ENCODE assay signal across 9 cellular contexts in the genomic region with DNA sequence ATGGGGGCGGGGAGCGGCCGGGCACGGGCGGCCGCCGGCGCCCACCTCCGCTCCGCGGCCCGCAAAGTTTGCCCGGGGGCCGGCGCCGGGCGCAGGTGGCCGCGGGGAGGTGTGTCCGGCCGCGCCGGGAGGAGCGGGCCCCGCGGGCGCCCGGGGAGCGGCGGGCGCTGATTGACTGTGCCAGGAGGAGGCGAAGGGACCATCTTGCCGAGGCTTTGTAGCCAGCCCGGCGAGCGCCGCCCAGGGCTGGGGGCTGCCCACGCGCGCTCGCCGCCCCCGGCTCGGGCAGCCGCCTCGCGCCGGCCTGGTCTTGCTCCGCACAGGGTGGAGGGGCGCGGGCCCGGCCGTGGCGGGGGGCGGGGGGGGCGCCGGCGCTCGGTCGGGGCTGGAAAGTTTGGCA. TPM values are rescaled to one million over a fixed set of nuclear protein-coding genes. Genes with fewer than 3 reads are reported as not detected.
DNase-seq lines count a peak whose midpoint lies in the region; ATAC-seq, FAIRE-seq and TF ChIP-seq lines count a peak whose summit lies in the region.
"Had no signal": no experiment of that assay in that cellular context is flagged by ENCODE, and none has a peak within 500 bp of the region (broad histone marks: within the 10 kb centered on the region; RNA-seq: fewer than 3 reads in every experiment).

No MANE protein-coding gene starts in this region.

- no peaks in the 10 kb centered on the region for H3K36me3 ChIP-seq in ES-I3 (ENCODE audit: insufficient read depth, low read length)
- H3K36me3 ChIP-seq in mammary epithelial cell (ENCODE audit: insufficient read depth, low read length) = no peaks in the 10 kb centered on the region
- no peaks in the 10 kb centered on the region for H3K36me3 ChIP-seq in mesodermal cell (ENCODE audit: control insufficient read depth, insufficient read depth, low read length)

- peaks cover 4% of the 10 kb centered on the region for H3K27me3 ChIP-seq in mammary epithelial cell (ENCODE audit: insufficient read depth, low read length)

- H3K79me2 ChIP-seq in mammary epithelial cell (ENCODE audit: insufficient read depth, low read length) = no peaks in the 10 kb centered on the region

- TF ChIP-seq POLR2A in A549 (IDR thresholded peaks at IDR 0.05; ENCODE audit: low read length) (no peak), GM18505 (IDR thresholded peaks at IDR 0.05; ENCODE audit: borderline replicate concordance, extremely low read depth, insufficient read depth, insufficient read length) (no peak)

- no peak for FAIRE-seq in A549 (lab: Jason Lieb, UNC)

- H3K9ac ChIP-seq in ES-I3 (ENCODE audit: low read depth, low read length) = peak overlapping the region; percentile 40; the same call in 1 of the 2 replicates
- no peak overlapping the region for H3K9ac ChIP-seq in mammary epithelial cell (ENCODE audit: insufficient read depth, low read length)

- BruUV-seq in mammary epithelial cell (replicated peaks; lab: Mats Ljungman, UMichigan) = no TSS peak

- intact Hi-C loops in mammary epithelial cell (cut with micrococcal nuclease) = loop anchor here (5.0 kb wide), 1 partner anchor 41 kb away; no protein-coding TSS in a partner anchor

- H3K4me2 ChIP-seq in A549 (peak overlapping the region; percentile 98), mammary epithelial cell (ENCODE audit: insufficient read depth, low read depth, low read length) (peak overlapping the region; percentile 83)

- CTCF ChIA-PET in A549 (lab: Yijun Ruan, JAX) = no interaction called here
- CTCF ChIA-PET in mammary epithelial cell (lab: Charles Lee; ENCODE audit: low non-redundant PET) = interaction anchor here (0.7 kb wide), 1 partner anchor 1340 kb away, joined by 4 read pairs; no protein-coding TSS in a partner anchor

- H3K4me1 ChIP-seq in A549 (peaks cover 28% of the 10 kb centered on the region), ES-I3 (ENCODE audit: insufficient read depth, low read length) (peaks cover 5% of the 10 kb centered on the region; the same call in 1 of the 2 replicates), mammary epithelial cell (ENCODE audit: insufficient read depth, low read length) (peaks cover 2% of the 10 kb centered on the region), mesodermal cell (ENCODE audit: control insufficient read depth, insufficient read depth, low read length, poor library complexity, severe bottlenecking) (peaks cover 13% of the 10 kb centered on the region)

- ATAC-seq in A549 (peak in 1 of 2 experiments; percentile 45; a peak in 1 of 6 replicates), GM18511 (IDR thresholded peaks at IDR 0.05; ENCODE audit: unreplicated experiment) (no peak), HG03108 (IDR thresholded peaks at IDR 0.05; ENCODE audit: unreplicated experiment) (no peak), GM18505 (IDR thresholded peaks at IDR 0.05; ENCODE audit: unreplicated experiment) (no peak)

- H2AFZ ChIP-seq in mammary epithelial cell (ENCODE audit: low read depth, low read length) = no peak overlapping the region

- H3K9me3 ChIP-seq in A549 (no peaks in the 10 kb centered on the region), ES-I3 (ENCODE audit: control insufficient read depth, insufficient read depth, low read length) (no peaks in the 10 kb centered on the region), mammary epithelial cell (replicated peaks; ENCODE audit: insufficient read depth, low read length) (no peaks in the 10 kb centered on the region), mesodermal cell (ENCODE audit: control insufficient read depth, low read length) (no peaks in the 10 kb centered on the region)

- no peak for TF ChIP-seq RAD21 in A549 (conservative IDR thresholded peaks at IDR 0.05 in 1 of 2, IDR thresholded peaks at IDR 0.05 in 1 of 2)

- DNase-seq in A549 (ENCODE audit: low read depth in 1 of 2, low spot score in 1 of 2) (no peak), mammary epithelial cell (no peak), HuH-7 (ENCODE audit: low spot score) (no peak)
- DNase-seq: naive B cell had no signal

- peak overlapping the region; percentile 97 for H3K4me3 ChIP-seq in A549
- peak overlapping the region in 2 of 3 experiments; percentile 43 for H3K4me3 ChIP-seq in mammary epithelial cell (replicated peaks in 1 of 3; ENCODE audit: insufficient read depth in 1 of 3, low read depth in 2 of 3, low read length in 3 of 3)
- peak overlapping the region; percentile 42 for H3K4me3 ChIP-seq in mesodermal cell (ENCODE audit: extremely low read depth, insufficient read depth, low read length, poor library complexity, severe bottlenecking)

- H4K20me1 ChIP-seq in mammary epithelial cell (ENCODE audit: insufficient read depth, low read length) = no peaks in the 10 kb centered on the region

- no CpG with 5 or more reads among the region's 60 CpGs for WGBS in A549 (ENCODE audit: missing lambda C conversion rate)
- WGBS in mammary epithelial cell (ENCODE audit: low coverage, missing lambda C conversion rate) = no CpG with 5 or more reads among the region's 60 CpGs
- WGBS in mesodermal cell (ENCODE audit: insufficient coverage in 2 of 2), 2 experiments = 0% methylated on average over 35 to 40 of the region's 60 CpGs

- no peak for TF ChIP-seq EP300 in A549 (IDR thresholded peaks at IDR 0.05)

- POLR2A ChIA-PET in A549 (lab: Yijun Ruan, JAX) = no interaction called here

- H3K27ac ChIP-seq in A549 (peak overlapping the region; percentile 99 to 100), mammary epithelial cell (ENCODE audit: insufficient read depth, low read depth, low read length) (no peak overlapping the region), mesodermal cell (ENCODE audit: low read depth, low read length, severe bottlenecking) (no peak overlapping the region)

- in situ Hi-C loops in mammary epithelial cell (cut with MboI; ENCODE audit: low sequenced_read_pairs in 2 of 2) = no loop called here

- dilution Hi-C loops in mammary epithelial cell (cut with HindIII; ENCODE audit: low sequenced_read_pairs) = no loop called here

- TF ChIP-seq CTCF in A549 (IDR thresholded peaks at IDR 0.05) (no peak), mammary epithelial cell (conservative IDR thresholded peaks at IDR 0.05 in 1 of 2, IDR thresholded peaks at IDR 0.05 in 1 of 2; ENCODE audit: extremely low read depth in 1 of 2, insufficient read depth in 1 of 2, low read depth in 1 of 2, low read length in 2 of 2) (no peak)

TF ChIP-seq in A549, 52 proteins besides CTCF, POLR2A, EP300 and RAD21 (continues in another document):
- TF ChIP-seq RFX5 (IDR thresholded peaks at IDR 0.05) (no peak), ZC3H11A (IDR thresholded peaks at IDR 0.05) (no peak), NR3C1 (IDR thresholded peaks at IDR 0.05) (no peak), CBX8 (IDR thresholded peaks at IDR 0.05) (no peak)
- TF ChIP-seq, protein P1, sequence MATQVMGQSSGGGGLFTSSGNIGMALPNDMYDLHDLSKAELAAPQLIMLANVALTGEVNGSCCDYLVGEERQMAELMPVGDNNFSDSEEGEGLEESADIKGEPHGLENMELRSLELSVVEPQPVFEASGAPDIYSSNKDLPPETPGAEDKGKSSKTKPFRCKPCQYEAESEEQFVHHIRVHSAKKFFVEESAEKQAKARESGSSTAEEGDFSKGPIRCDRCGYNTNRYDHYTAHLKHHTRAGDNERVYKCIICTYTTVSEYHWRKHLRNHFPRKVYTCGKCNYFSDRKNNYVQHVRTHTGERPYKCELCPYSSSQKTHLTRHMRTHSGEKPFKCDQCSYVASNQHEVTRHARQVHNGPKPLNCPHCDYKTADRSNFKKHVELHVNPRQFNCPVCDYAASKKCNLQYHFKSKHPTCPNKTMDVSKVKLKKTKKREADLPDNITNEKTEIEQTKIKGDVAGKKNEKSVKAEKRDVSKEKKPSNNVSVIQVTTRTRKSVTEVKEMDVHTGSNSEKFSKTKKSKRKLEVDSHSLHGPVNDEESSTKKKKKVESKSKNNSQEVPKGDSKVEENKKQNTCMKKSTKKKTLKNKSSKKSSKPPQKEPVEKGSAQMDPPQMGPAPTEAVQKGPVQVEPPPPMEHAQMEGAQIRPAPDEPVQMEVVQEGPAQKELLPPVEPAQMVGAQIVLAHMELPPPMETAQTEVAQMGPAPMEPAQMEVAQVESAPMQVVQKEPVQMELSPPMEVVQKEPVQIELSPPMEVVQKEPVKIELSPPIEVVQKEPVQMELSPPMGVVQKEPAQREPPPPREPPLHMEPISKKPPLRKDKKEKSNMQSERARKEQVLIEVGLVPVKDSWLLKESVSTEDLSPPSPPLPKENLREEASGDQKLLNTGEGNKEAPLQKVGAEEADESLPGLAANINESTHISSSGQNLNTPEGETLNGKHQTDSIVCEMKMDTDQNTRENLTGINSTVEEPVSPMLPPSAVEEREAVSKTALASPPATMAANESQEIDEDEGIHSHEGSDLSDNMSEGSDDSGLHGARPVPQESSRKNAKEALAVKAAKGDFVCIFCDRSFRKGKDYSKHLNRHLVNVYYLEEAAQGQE (IDR thresholded peaks at IDR 0.05) = no peak
- TF ChIP-seq, protein P2, sequence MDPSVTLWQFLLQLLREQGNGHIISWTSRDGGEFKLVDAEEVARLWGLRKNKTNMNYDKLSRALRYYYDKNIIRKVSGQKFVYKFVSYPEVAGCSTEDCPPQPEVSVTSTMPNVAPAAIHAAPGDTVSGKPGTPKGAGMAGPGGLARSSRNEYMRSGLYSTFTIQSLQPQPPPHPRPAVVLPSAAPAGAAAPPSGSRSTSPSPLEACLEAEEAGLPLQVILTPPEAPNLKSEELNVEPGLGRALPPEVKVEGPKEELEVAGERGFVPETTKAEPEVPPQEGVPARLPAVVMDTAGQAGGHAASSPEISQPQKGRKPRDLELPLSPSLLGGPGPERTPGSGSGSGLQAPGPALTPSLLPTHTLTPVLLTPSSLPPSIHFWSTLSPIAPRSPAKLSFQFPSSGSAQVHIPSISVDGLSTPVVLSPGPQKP (IDR thresholded peaks at IDR 0.05; ENCODE audit: low read depth, low read length) = no peak

RNA-seq across cellular contexts. Expression of a gene that starts 0.4 kb away (rescaled TPM):
- polyA plus RNA-seq in A549 (2011; rRNA removed) (13.0 and 15.9 TPM in 2 replicates), A549 (2017; fragmentation: RNase III; extraction: RNeasy Plus Mini Kit Qiagen cat#74134 plus additional on column Dnase treatment) (31.4 to 35.3 TPM (median 33.8 TPM) in 3 replicates), mammary epithelial cell (2.4 TPM)
- 18.6 and 22.8 TPM in 2 replicates for polyA plus RNA-seq in A549 (2012; cell fraction: cytosol; rRNA removed)
- polyA plus RNA-seq in A549 (2012; cell fraction: nucleus; rRNA removed) = 40.4 and 46.8 TPM in 2 replicates
- 43.4 and 70.5 TPM in 2 replicates for polyA minus RNA-seq in A549 (2011; rRNA and poly(A)+ RNA removed)
- total RNA-seq in mammary epithelial cell = 10 to 100 TPM in 1 of 2 donors, 1 to 10 TPM in 1; 4.9 to 46.3 TPM
- 7.4 TPM for polyA minus RNA-seq in mammary epithelial cell
- polyA plus RNA-seq in mesodermal cell (2013, experiment 1 of 2) = 28.4 TPM
- 23.4 TPM for polyA plus RNA-seq in mesodermal cell (2013, experiment 2 of 2)

RNA-seq across cellular contexts. Expression of a gene that starts 58.0 kb away (rescaled TPM):
- polyA plus RNA-seq in A549 (2011; rRNA removed) = not detected in 2 replicates
- polyA plus RNA-seq in A549 (2012; cell fraction: cytosol; rRNA removed) = not detected in 2 replicates
- polyA plus RNA-seq in A549 (2012; cell fraction: nucleus; rRNA removed) = not detected in 2 replicates
- not detected in 3 replicates for polyA plus RNA-seq in A549 (2017; fragmentation: RNase III; extraction: RNeasy Plus Mini Kit Qiagen cat#74134 plus additional on column Dnase treatment)
- polyA minus RNA-seq in A549 (2011; rRNA and poly(A)+ RNA removed) = not detected in 2 replicates
- not detected for total RNA-seq in mammary epithelial cell
- not detected for polyA plus RNA-seq in mammary epithelial cell
- not detected for polyA minus RNA-seq in mammary epithelial cell
- not detected for polyA plus RNA-seq in mesodermal cell (2013, experiment 1 of 2)
- polyA plus RNA-seq in mesodermal cell (2013, experiment 2 of 2) = not detected

Comparison
In these comparisons a context has a peak if more than half of its experiments do, and no peak if none do; other contexts are left out.
1. H3K27ac ChIP-seq: peak in A549 (2 of 2); none in mammary epithelial cell (single experiment) and mesodermal cell (single experiment).
2. H3K4me3 ChIP-seq: peak in every context shown above with its lines; median percentile 97 in A549; 43 in mammary epithelial cell; 42 in mesodermal cell.